Comparison of ENCODE assay signal across 30 cellular contexts in genomic region chr5:160233847-160234246, GRCh38. TPM values are rescaled to one million over a fixed set of nuclear protein-coding genes. Genes with fewer than 3 reads are reported as not detected.
DNase-seq lines count a peak whose midpoint lies in the region; ATAC-seq, FAIRE-seq and TF ChIP-seq lines count a peak whose summit lies in the region.
"Had no signal": no experiment of that assay in that cellular context is flagged by ENCODE, and none has a peak within 500 bp of the region (broad histone marks: within the 10 kb centered on the region; RNA-seq: fewer than 3 reads in every experiment).

No MANE protein-coding gene starts in this region.

- peak; percentile 56 for FAIRE-seq in K562 (lab: Jason Lieb, UNC)
- FAIRE-seq: A204.1, GM12878, GM12892, GM18507 had no signal

- CTCF ChIA-PET in K562 (lab: Yijun Ruan, JAX; ENCODE audit: low intra/inter-chr PET ratio) = no interaction called here

- DNase-seq in heart left ventricle (no peak), cardiac septum (ENCODE audit: low spot score) (no peak), left ventricle myocardium inferior (no peak), Right ventricle myocardium inferior (ENCODE audit: missing footprints) (no peak), K562 (ENCODE audit: extremely low read depth in 1 of 4, low spot score in 3 of 4) (no peak), aorta (no peak), activated gamma-delta T cell treated with Interleukin-2 at 50 U/mL for 16 hours (no peak)
- DNase-seq: 8988T; ACHN; BE2C; C1 segment of cervical spinal cord; CD4-positive, alpha-beta memory T cell; CD4-positive, CD25-positive, alpha-beta regulatory T cell; CD8-positive, alpha-beta memory T cell; COR-L47; DMS 273 treated with DMSO at 0.1 percent for 48 hours; DMS153; DMS53; DMS79; DND-41; EL; GDM1 had no signal

- 74 to 81% (median 78%) methylated on average over 5 of the region's 5 CpGs for WGBS in heart left ventricle, 4 donors
- 21% methylated on average over 2 of the region's 5 CpGs for WGBS in K562 (ENCODE audit: insufficient coverage, low coverage, missing lambda C conversion rate)
- WGBS in aorta, 2 donors = 89 to 94% methylated on average over 5 of the region's 5 CpGs

- no peak overlapping the region for H3K4me3 ChIP-seq in heart left ventricle
- H3K4me3 ChIP-seq in left ventricle myocardium inferior = no peak overlapping the region
- H3K4me3 ChIP-seq in OCI-LY3 (ENCODE audit: low read length) = no peak overlapping the region
- no peak overlapping the region for H3K4me3 ChIP-seq in K562
- no peak overlapping the region for H3K4me3 ChIP-seq in aorta (ENCODE audit: low read length in 2 of 2)
- H3K4me3 ChIP-seq: BLaER1, GM12878 had no signal

- in situ Hi-C loops in K562 (cut with MboI) = no loop called here

- H3K9ac ChIP-seq in OCI-LY3 (ENCODE audit: low read length) (no peak overlapping the region), K562 (ENCODE audit: insufficient read depth in 1 of 2, low read depth in 2 of 2, low read length in 2 of 2) (no peak overlapping the region)
- H3K9ac ChIP-seq: BLaER1 had no signal

- H3K27me3 ChIP-seq in heart left ventricle = no peaks in the 10 kb centered on the region
- H3K27me3 ChIP-seq in left ventricle myocardium inferior (ENCODE audit: low read depth) = peaks cover 5% of the 10 kb centered on the region
- H3K27me3 ChIP-seq in OCI-LY3 (ENCODE audit: low read depth, low read length) = no peaks in the 10 kb centered on the region
- peaks cover 3 to 6% of the 10 kb centered on the region in 2 experiments; a peak in 3 of 5 replicates for H3K27me3 ChIP-seq in K562 (ENCODE audit: control insufficient read depth in 2 of 2, insufficient read depth in 2 of 2, low read length in 2 of 2)
- H3K27me3 ChIP-seq in aorta (ENCODE audit: control insufficient read depth in 1 of 2, insufficient read depth in 2 of 2, low read length in 1 of 2) = no peaks in the 10 kb centered on the region
- H3K27me3 ChIP-seq: BE2C, BLaER1 had no signal

- POLR2A ChIA-PET in K562 (lab: Yijun Ruan, JAX) = interaction anchor here (0.7 to 0.8 kb wide), 2 partner anchors 36 to 399 kb away, joined by 4 read pairs; no protein-coding TSS in a partner anchor

- intact Hi-C loops in heart left ventricle (cut with DNase I) (no loop called here), cardiac septum (cut with DNase I) (no loop called here), left ventricle myocardium inferior (cut with micrococcal nuclease) (no loop called here), Right ventricle myocardium inferior (cut with DNase I) (no loop called here), K562 (cut with micrococcal nuclease) (no loop called here), aorta (cut with DNase I) (no loop called here)

- TF ChIP-seq CTCF in heart left ventricle (IDR thresholded peaks at IDR 0.05) (no peak), left ventricle myocardium inferior (IDR thresholded peaks at IDR 0.05; ENCODE audit: borderline replicate concordance) (no peak), OCI-LY3 (IDR thresholded peaks at IDR 0.05; ENCODE audit: low read depth, low read length) (no peak), K562 (IDR thresholded peaks at IDR 0.05 in 2 of 3, conservative IDR thresholded peaks at IDR 0.05 in 1 of 3; ENCODE audit: insufficient read depth in 2 of 3, low read depth in 1 of 3, low read length in 3 of 3) (no peak)

- no peak for TF ChIP-seq RAD21 in K562 (CRISPR knock-in tag; conservative IDR thresholded peaks at IDR 0.05 in 1 of 2, IDR thresholded peaks at IDR 0.05 in 1 of 2)

- no peaks in the 10 kb centered on the region for H4K20me1 ChIP-seq in OCI-LY3 (ENCODE audit: insufficient read depth, low read length)
- no peaks in the 10 kb centered on the region for H4K20me1 ChIP-seq in K562 (replicated peaks; ENCODE audit: control insufficient read depth, insufficient read depth, low read length)
- H4K20me1 ChIP-seq: BLaER1 had no signal

- H3K9me3 ChIP-seq in heart left ventricle (no peaks in the 10 kb centered on the region), left ventricle myocardium inferior (replicated peaks) (no peaks in the 10 kb centered on the region), OCI-LY3 (ENCODE audit: insufficient read depth, low read length) (no peaks in the 10 kb centered on the region), K562 (replicated peaks; ENCODE audit: control insufficient read depth, insufficient read depth, low read depth, low read length) (no peaks in the 10 kb centered on the region), aorta (ENCODE audit: control insufficient read depth, low read length) (no peaks in the 10 kb centered on the region)
- H3K9me3 ChIP-seq: BE2C, BLaER1 had no signal

- H2AFZ ChIP-seq in OCI-LY3 (ENCODE audit: low read depth, low read length) (no peak overlapping the region), K562 (ENCODE audit: low read depth, low read length) (no peak overlapping the region)

- no TSS peak for BruUV-seq in K562 (replicated peaks; lab: Mats Ljungman, UMichigan)

- H3K4me2 ChIP-seq in OCI-LY3 (ENCODE audit: low read length) (no peak overlapping the region), K562 (ENCODE audit: insufficient read depth, low read length) (no peak overlapping the region)
- H3K4me2 ChIP-seq: BLaER1 had no signal

- TF ChIP-seq POLR2A in heart left ventricle (IDR thresholded peaks at IDR 0.05) (no peak), K562 (conservative IDR thresholded peaks at IDR 0.05) (no peak)

- ATAC-seq in heart left ventricle (peak; percentile 49 to 79 (median 59)), Right ventricle myocardium inferior (no peak), K562 (no peak), aorta (ENCODE audit: low FRiP score) (no peak)

- no peaks in the 10 kb centered on the region for H3K36me3 ChIP-seq in heart left ventricle
- H3K36me3 ChIP-seq in left ventricle myocardium inferior = no peaks in the 10 kb centered on the region
- no peaks in the 10 kb centered on the region for H3K36me3 ChIP-seq in OCI-LY3 (replicated peaks; ENCODE audit: low read depth, low read length)
- no peaks in the 10 kb centered on the region for H3K36me3 ChIP-seq in K562 (ENCODE audit: control insufficient read depth, insufficient read depth, low read length)
- H3K36me3 ChIP-seq in aorta (ENCODE audit: control insufficient read depth in 1 of 2, insufficient read depth in 2 of 2, low read length in 1 of 2) = no peaks in the 10 kb centered on the region
- H3K36me3 ChIP-seq: BE2C, BLaER1 had no signal

- H3K27ac ChIP-seq in heart left ventricle = peak overlapping the region in 3 of 12 donors; percentile 44 to 64 (median 58)
- peak overlapping the region; percentile 49 for H3K27ac ChIP-seq in left ventricle myocardium inferior (replicated peaks)
- peak overlapping the region; percentile 76 for H3K27ac ChIP-seq in OCI-LY3 (ENCODE audit: low read length)
- H3K27ac ChIP-seq in K562 (ENCODE audit: extremely low read depth, low read depth, low read length) = no peak overlapping the region
- no peak overlapping the region for H3K27ac ChIP-seq in aorta (ENCODE audit: low read depth in 1 of 2, low read length in 2 of 2)
- H3K27ac ChIP-seq: BLaER1 had no signal

- no peaks in the 10 kb centered on the region for H3K9me1 ChIP-seq in K562 (ENCODE audit: control insufficient read depth, insufficient read depth, low read length)

- H3K79me2 ChIP-seq in OCI-LY3 (ENCODE audit: low read length) = no peaks in the 10 kb centered on the region
- no peaks in the 10 kb centered on the region for H3K79me2 ChIP-seq in K562 (ENCODE audit: control insufficient read depth, insufficient read depth, low read length)

- TF ChIP-seq EP300 in K562 (IDR thresholded peaks at IDR 0.05; ENCODE audit: low read length) = no peak

- H3K4me1 ChIP-seq in heart left ventricle (peaks cover 0 to 5% (median 0%) of the 10 kb centered on the region in 12 donors), left ventricle myocardium inferior (peaks cover 5% of the 10 kb centered on the region), OCI-LY3 (ENCODE audit: low read length) (peaks cover 41% of the 10 kb centered on the region), K562 (replicated peaks in 1 of 2; ENCODE audit: control insufficient read depth in 2 of 2, insufficient read depth in 2 of 2, low read length in 2 of 2) (no peaks in the 10 kb centered on the region; a peak in 2 of 5 replicates), aorta (ENCODE audit: control insufficient read depth in 1 of 2, insufficient read depth in 2 of 2, low read length in 2 of 2) (no peaks in the 10 kb centered on the region)
- H3K4me1 ChIP-seq: BE2C, BLaER1 had no signal

TF ChIP-seq in K562, 482 proteins besides CTCF, POLR2A, EP300 and RAD21 (continues in another document):
- TF ChIP-seq HNRNPL (IDR thresholded peaks at IDR 0.05; ENCODE audit: low read depth, low read length) = no peak
- no peak for TF ChIP-seq CAMTA2 (CRISPR knock-in tag; conservative IDR thresholded peaks at IDR 0.05)

RNA-seq across cellular contexts. Expression of gene FABP6, which starts 4.5 kb away (rescaled TPM):
- total RNA-seq in heart left ventricle = 1 to 10 TPM in 8 of 9 donors, under 1 TPM in 1; 0.83 to 4.8 (median 2.3) TPM
- 1 to 10 TPM in 1 of 2 donors, under 1 TPM in 1; 0.25 to 6.2 TPM for polyA plus RNA-seq in heart left ventricle
- not detected for total RNA-seq in cardiac septum
- 1.6 TPM for total RNA-seq in left ventricle myocardium inferior
- 3.5 TPM for total RNA-seq in Right ventricle myocardium inferior
- total RNA-seq in K562 (2011; cell fraction: chromatin; rRNA removed; ENCODE audit: low replicate concordance) = not detected in 2 replicates
- not detected in 2 replicates for total RNA-seq in K562 (2011; cell fraction: nucleolus; rRNA removed)
- not detected in 2 replicates for total RNA-seq in K562 (2011; cell fraction: nucleoplasm; rRNA removed)
- total RNA-seq in K562 (2014; rRNA removed) = not detected in 2 replicates
- total RNA-seq in K562 (2014; rRNA removed; fragmentation: Illumina TruSeq; extraction: Trizol) = 0.18 TPM in 1 of 2 replicates, not detected in the other
- not detected in 2 replicates for total RNA-seq in K562 (2015; rRNA removed; fragmentation: Illumina TruSeq; extraction: Trizol)
- total RNA-seq in K562 (2021) = not detected in 2 replicates
- polyA plus RNA-seq in K562 (2011; rRNA removed) = 0.21 and 0.27 TPM in 2 replicates
- 0.27 and 0.57 TPM in 2 replicates for polyA plus RNA-seq in K562 (2011; cell fraction: cytosol; rRNA removed)
- not detected in 2 replicates for polyA plus RNA-seq in K562 (2011; cell fraction: nucleus; rRNA removed)
- polyA plus RNA-seq in K562 (2012) = 0.16 TPM in 1 of 2 replicates, not detected in the other
- not detected in 2 replicates for polyA plus RNA-seq in K562 (2014; fragmentation: Illumina TruSeq; extraction: Trizol)
- under 1 TPM; 0.11 to 0.24 TPM for polyA plus RNA-seq in K562 (2014; fragmentation: Nextera tagmentation; extraction: Ambion mirVana)
- 0.33 and 0.78 TPM in 2 replicates for polyA plus RNA-seq in K562 (2014; rRNA removed)
- 0.27 TPM in 1 of 2 replicates, not detected in the other for polyA minus RNA-seq in K562 (2011; rRNA and poly(A)+ RNA removed)
- not detected in 2 replicates for polyA minus RNA-seq in K562 (2011; cell fraction: cytosol; rRNA and poly(A)+ RNA removed)
- not detected in 2 replicates for polyA minus RNA-seq in K562 (2011; cell fraction: nucleus; rRNA and poly(A)+ RNA removed)
- not detected for total RNA-seq in aorta
- polyA plus RNA-seq in aorta = not detected
- total RNA-seq: CD4-positive, alpha-beta memory T cell; CD4-positive, CD25-positive, alpha-beta regulatory T cell; CD8-positive, alpha-beta memory T cell had no signal
- polyA plus RNA-seq: AG04450; CD14-positive monocyte; CD4-positive, alpha-beta memory T cell; CD4-positive, CD25-positive, alpha-beta regulatory T cell; CD8-positive, alpha-beta memory T cell had no signal

Comparison
In these comparisons a context has a peak if more than half of its experiments do, and no peak if none do; other contexts are left out.
1. ATAC-seq: peak in heart left ventricle (4 of 4); none in Right ventricle myocardium inferior (single experiment), K562 (single experiment) and aorta (single experiment).
2. H3K27ac ChIP-seq: peak in left ventricle myocardium inferior (single experiment) and OCI-LY3 (single experiment); none in K562 (single experiment) and aorta (0 of 2).